ENCODE assay signal across 8 cellular contexts in genomic region chr12:12613334-12613733, GRCh38. TPM values are rescaled to one million over a fixed set of nuclear protein-coding genes. Genes with fewer than 3 reads are reported as not detected.
DNase-seq lines count a peak whose midpoint lies in the region; TF ChIP-seq lines count a peak whose summit lies in the region.

No MANE protein-coding gene starts in this region.

- H3K9me3 Mint-ChIP-seq in Caco-2 (ENCODE audit: unreplicated experiment) = no peaks in the 10 kb centered on the region
- H3K9me3 Mint-ChIP-seq in osteocyte (ENCODE audit: unreplicated experiment) = no peaks in the 10 kb centered on the region

- TF ChIP-seq CTCF in Caco-2 (IDR thresholded peaks at IDR 0.05; ENCODE audit: insufficient read depth in 1 of 2, low read depth in 1 of 2, low read length in 1 of 2, severe bottlenecking in 1 of 2, unreplicated experiment in 1 of 2) = no peak
- no peak for TF ChIP-seq CTCF in NB4 (IDR thresholded peaks at IDR 0.05; ENCODE audit: low read depth, low read length)
- no peak for TF ChIP-seq CTCF in choroid plexus epithelial cell (conservative IDR thresholded peaks at IDR 0.05; ENCODE audit: low read depth, low read length)
- no peak for TF ChIP-seq CTCF in osteocyte (IDR thresholded peaks at IDR 0.05)

- intact Hi-C loops in Caco-2 (cut with micrococcal nuclease; ENCODE audit: unreplicated experiment) = no loop called here

- H3K9me3 ChIP-seq in Caco-2 = no peaks in the 10 kb centered on the region

- no peaks in the 10 kb centered on the region for H3K27me3 Mint-ChIP-seq in Caco-2 (ENCODE audit: insufficient read depth, unreplicated experiment)
- H3K27me3 Mint-ChIP-seq in osteocyte (ENCODE audit: unreplicated experiment) = no peaks in the 10 kb centered on the region

- H3K27me3 ChIP-seq in Caco-2 (replicated peaks; ENCODE audit: control insufficient read depth, insufficient read depth, low read length) (no peaks in the 10 kb centered on the region), H7 (ENCODE audit: control insufficient read depth, insufficient read depth, low read length) (no peaks in the 10 kb centered on the region)

- H3K4me3 Mint-ChIP-seq in Caco-2 (ENCODE audit: unreplicated experiment) (peak overlapping the region; percentile 89), osteocyte (ENCODE audit: unreplicated experiment) (peak overlapping the region; percentile 89)

- DNase-seq in Caco-2 (no peak), NB4 (ENCODE audit: low read depth) (peak; percentile 48), choroid plexus epithelial cell (ENCODE audit: low read depth) (no peak), osteocyte (ENCODE audit: extremely low spot score, unreplicated experiment) (no peak), UCSD-AML1 (lab: John Stamatoyannopoulos, UW; ENCODE audit: unreplicated experiment) (no peak), retina (no peak), cortex of kidney (lab: John Stamatoyannopoulos, UW) (no peak), H7 (no peak)

- peaks cover 7% of the 10 kb centered on the region for H3K36me3 Mint-ChIP-seq in Caco-2 (ENCODE audit: insufficient read depth, unreplicated experiment)
- H3K36me3 Mint-ChIP-seq in osteocyte (ENCODE audit: unreplicated experiment) = peaks cover 2% of the 10 kb centered on the region

- H3K36me3 ChIP-seq in Caco-2 (ENCODE audit: control insufficient read depth, insufficient read depth, low read length) (no peaks in the 10 kb centered on the region), H7 (replicated peaks; ENCODE audit: control insufficient read depth, insufficient read depth, low read length) (no peaks in the 10 kb centered on the region)

- H3K4me1 Mint-ChIP-seq in Caco-2 (ENCODE audit: low read depth, unreplicated experiment) (peaks cover 14% of the 10 kb centered on the region), osteocyte (ENCODE audit: unreplicated experiment) (peaks cover 26% of the 10 kb centered on the region)

- H3K4me1 ChIP-seq in Caco-2 = peaks cover 3% of the 10 kb centered on the region; the same call in 1 of the 2 replicates

- BruUV-seq in Caco-2 (replicated peaks; lab: Mats Ljungman, UMichigan) = TSS peak; percentile 37

- CTCF ChIA-PET in Caco-2 (lab: Charles Lee) = no interaction called here

- POLR2A ChIA-PET in Caco-2 (lab: Charles Lee) = no interaction called here

- H3K27ac Mint-ChIP-seq in Caco-2 (ENCODE audit: unreplicated experiment) (peak overlapping the region; percentile 25), osteocyte (ENCODE audit: unreplicated experiment) (peak overlapping the region; percentile 51)

- H3K4me3 ChIP-seq in Caco-2 (ENCODE audit: low read depth, low read length) (no peak overlapping the region), NB4 (ENCODE audit: low read depth, low read length) (peak overlapping the region; percentile 48), choroid plexus epithelial cell (ENCODE audit: low read depth, low read length) (peak overlapping the region; percentile 8), H7 (ENCODE audit: insufficient read depth, low read depth, low read length) (no peak overlapping the region)

- no peak for TF ChIP-seq POLR2A in NB4 (IDR thresholded peaks at IDR 0.05; ENCODE audit: extremely low read depth, insufficient read length)

RNA-seq across cellular contexts. Expression of gene CREBL2, which starts 1.7 kb away (rescaled TPM):
- total RNA-seq in Caco-2 (2022) (25.0 and 26.3 TPM in 2 replicates), osteocyte (15.1 and 16.3 TPM in 2 replicates)
- 28.1 and 33.7 TPM in 2 replicates for total RNA-seq in H7 (2014; rRNA removed; shearing (Covaris generic))

RNA-seq across cellular contexts. Expression of gene DUSP16, which starts 50.7 kb away (rescaled TPM):
- total RNA-seq in Caco-2 (2022) (63.9 and 76.8 TPM in 2 replicates), osteocyte (9.6 and 10.3 TPM in 2 replicates)
- 13.6 and 17.2 TPM in 2 replicates for total RNA-seq in H7 (2014; rRNA removed; shearing (Covaris generic))

Comparison
In these comparisons a context has a peak if more than half of its experiments do, and no peak if none do; other contexts are left out.
1. H3K4me3 ChIP-seq: peak in NB4 (single experiment) and choroid plexus epithelial cell (single experiment); none in Caco-2 (single experiment) and H7 (single experiment).